In the genomic region with DNA sequence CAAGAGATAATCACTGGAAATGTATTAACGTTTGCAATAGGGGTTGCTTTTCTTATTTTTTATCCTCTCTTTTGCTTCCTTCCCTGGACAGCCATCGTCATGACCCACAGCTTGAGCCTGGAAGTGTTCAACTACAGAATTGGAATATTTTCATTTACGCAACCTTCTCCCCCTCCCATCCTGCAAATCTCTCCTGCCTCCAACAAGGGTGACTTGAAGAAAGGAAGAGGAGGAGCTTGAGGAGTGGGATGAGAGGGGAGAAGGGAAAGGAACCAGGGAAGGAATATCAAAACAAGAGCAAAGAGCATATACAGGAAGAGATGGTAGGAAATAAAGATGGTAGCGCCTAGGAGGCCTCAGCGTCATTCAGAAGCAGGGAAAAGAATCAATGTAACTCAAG, we compare ENCODE assay signal across 8 cellular contexts. TPM values are rescaled to one million over a fixed set of nuclear protein-coding genes. Genes with fewer than 3 reads are reported as not detected.
DNase-seq lines count a peak whose midpoint lies in the region; ATAC-seq and TF ChIP-seq lines count a peak whose summit lies in the region.

No MANE protein-coding gene starts in this region.

- peaks cover 31% of the 10 kb centered on the region for H3K4me1 ChIP-seq in BLaER1
- H3K4me1 ChIP-seq in KMS-11 (ENCODE audit: low read depth, poor library complexity, severe bottlenecking): peaks cover 10% of the 10 kb centered on the region
- peaks cover 35% of the 10 kb centered on the region for H3K4me1 ChIP-seq in mammary epithelial cell (ENCODE audit: insufficient read depth, low read length)

- dilution Hi-C loops in mammary epithelial cell (cut with HindIII; ENCODE audit: low sequenced_read_pairs): no loop called here

- peaks cover 0 to 16% (median 0%) of the 10 kb centered on the region in 3 donors for H3K36me3 Mint-ChIP-seq in naive thymus-derived CD8-positive, alpha-beta T cell

- peak overlapping the region; percentile 78 to 90 (median 80) for H3K4me3 Mint-ChIP-seq in naive thymus-derived CD8-positive, alpha-beta T cell

- in situ Hi-C loops in mammary epithelial cell (cut with MboI; ENCODE audit: low sequenced_read_pairs in 2 of 2): no loop called here

- WGBS in mammary epithelial cell (ENCODE audit: low coverage, missing lambda C conversion rate): 51% methylated on average over 5 of the region's 5 CpGs

- H3K9me3 Mint-ChIP-seq in naive thymus-derived CD8-positive, alpha-beta T cell: no peaks in the 10 kb centered on the region

- H3K27ac Mint-ChIP-seq in naive thymus-derived CD8-positive, alpha-beta T cell: peak overlapping the region in 6 of 10 donors; percentile 63 to 88 (median 82)

- H3K27me3 Mint-ChIP-seq in naive thymus-derived CD8-positive, alpha-beta T cell: no peaks in the 10 kb centered on the region

- TF ChIP-seq CTCF in KMS-11 (conservative IDR thresholded peaks at IDR 0.05; ENCODE audit: low read depth, low read length): no peak
- no peak for TF ChIP-seq CTCF in mammary epithelial cell (conservative IDR thresholded peaks at IDR 0.05 in 1 of 2, IDR thresholded peaks at IDR 0.05 in 1 of 2; ENCODE audit: extremely low read depth in 1 of 2, insufficient read depth in 1 of 2, low read depth in 1 of 2, low read length in 2 of 2)

- H3K9ac ChIP-seq in BLaER1 (no peak overlapping the region), KMS-11 (no peak overlapping the region), mammary epithelial cell (ENCODE audit: insufficient read depth, low read length) (peak overlapping the region; percentile 80)

- BruUV-seq in mammary epithelial cell (replicated peaks; lab: Mats Ljungman, UMichigan): no TSS peak

- no peak overlapping the region for H2AFZ ChIP-seq in KMS-11 (ENCODE audit: low read depth)
- no peak overlapping the region for H2AFZ ChIP-seq in mammary epithelial cell (ENCODE audit: low read depth, low read length)

- CTCF ChIA-PET in mammary epithelial cell (lab: Charles Lee; ENCODE audit: low non-redundant PET): interaction anchor here (0.7 kb wide), 1 partner anchor 266 kb away, joined by 3 read pairs; no protein-coding TSS in a partner anchor

- H3K27ac ChIP-seq in BLaER1: no peak overlapping the region
- no peak overlapping the region for H3K27ac ChIP-seq in KMS-11
- peak overlapping the region; percentile 69 for H3K27ac ChIP-seq in mammary epithelial cell (ENCODE audit: insufficient read depth, low read depth, low read length)

- no peaks in the 10 kb centered on the region for H3K27me3 ChIP-seq in BLaER1
- H3K27me3 ChIP-seq in KMS-11 (ENCODE audit: insufficient read depth, low read depth): no peaks in the 10 kb centered on the region
- H3K27me3 ChIP-seq in mammary epithelial cell (ENCODE audit: insufficient read depth, low read length): no peaks in the 10 kb centered on the region

- H3K36me3 ChIP-seq in BLaER1 (peaks cover 26% of the 10 kb centered on the region), KMS-11 (ENCODE audit: insufficient read depth) (no peaks in the 10 kb centered on the region), mammary epithelial cell (ENCODE audit: insufficient read depth, low read length) (peaks cover 9% of the 10 kb centered on the region)

- H3K9me3 ChIP-seq in BLaER1 (peaks cover 5% of the 10 kb centered on the region; the same call in 1 of the 2 replicates), mammary epithelial cell (replicated peaks; ENCODE audit: insufficient read depth, low read length) (no peaks in the 10 kb centered on the region)

- H3K4me2 ChIP-seq in BLaER1: peak overlapping the region; percentile 94
- peak overlapping the region; percentile 88; the same call in 1 of the 2 replicates for H3K4me2 ChIP-seq in KMS-11
- peak overlapping the region; percentile 90 for H3K4me2 ChIP-seq in mammary epithelial cell (ENCODE audit: insufficient read depth, low read depth, low read length)

- peaks cover 17 to 56% (median 44%) of the 10 kb centered on the region in 4 donors for H3K4me1 Mint-ChIP-seq in naive thymus-derived CD8-positive, alpha-beta T cell

- POLR2A ChIA-PET in naive thymus-derived CD8-positive, alpha-beta T cell (lab: Charles Lee): no interaction called here

- H4K20me1 ChIP-seq in BLaER1 (no peaks in the 10 kb centered on the region), KMS-11 (ENCODE audit: insufficient read depth) (no peaks in the 10 kb centered on the region), mammary epithelial cell (ENCODE audit: insufficient read depth, low read length) (no peaks in the 10 kb centered on the region)

- DNase-seq in mammary epithelial cell: peak; percentile 11
- DNase-seq in naive thymus-derived CD8-positive, alpha-beta T cell: no peak
- DNase-seq in H4 (ENCODE audit: low spot score): no peak
- DNase-seq in NCI-H524 treated with DMSO at 0.1 percent for 48 hours (lab: John Stamatoyannopoulos, UW): no peak
- no peak for DNase-seq in SKM-1 treated with dmso at 0.1 percent for 144 hours (lab: John Stamatoyannopoulos, UW; ENCODE audit: unreplicated experiment)

- H3K79me2 ChIP-seq in KMS-11 (ENCODE audit: insufficient read depth, low read depth) (0 out of 2 replicates have a peak, but pooled peaks cover 3% of the 10 kb centered on the region), mammary epithelial cell (ENCODE audit: insufficient read depth, low read length) (peaks cover 57% of the 10 kb centered on the region)

- intact Hi-C loops in mammary epithelial cell (cut with micrococcal nuclease): loop anchor here (2.0 kb wide), 2 partner anchors 39 to 49 kb away; no protein-coding TSS in a partner anchor

- no peak for ATAC-seq in naive thymus-derived CD8-positive, alpha-beta T cell
- no peak for ATAC-seq in GM21423 (IDR thresholded peaks at IDR 0.05; ENCODE audit: unreplicated experiment)

- peak overlapping the region; percentile 79 for H3K4me3 ChIP-seq in BLaER1
- no peak overlapping the region for H3K4me3 ChIP-seq in KMS-11 (IDR thresholded peaks at IDR 0.05; ENCODE audit: insufficient read depth, low read depth, low read length)
- H3K4me3 ChIP-seq in mammary epithelial cell (replicated peaks in 1 of 3; ENCODE audit: insufficient read depth in 1 of 3, low read depth in 2 of 3, low read length in 3 of 3): peak overlapping the region; percentile 29 to 95 (median 35)

RNA-seq across cellular contexts. Expression of gene MANSC4, which starts 1.6 kb away (rescaled TPM):
- total RNA-seq in mammary epithelial cell: not detected
- 0.28 TPM for polyA plus RNA-seq in mammary epithelial cell
- not detected for polyA minus RNA-seq in mammary epithelial cell
- total RNA-seq in naive thymus-derived CD8-positive, alpha-beta T cell: not detected
- not detected for polyA plus RNA-seq in naive thymus-derived CD8-positive, alpha-beta T cell
- total RNA-seq in H4 (2014; rRNA removed; shearing (Covaris generic)): not detected in 2 replicates

RNA-seq across cellular contexts. Expression of gene KLHL42, which starts 1.6 kb away (rescaled TPM):
- 10 to 100 TPM; 35.0 to 40.3 TPM for total RNA-seq in mammary epithelial cell
- 21.3 TPM for polyA plus RNA-seq in mammary epithelial cell
- polyA minus RNA-seq in mammary epithelial cell: 35.2 TPM
- 10 to 100 TPM; 20.9 to 25.7 TPM for total RNA-seq in naive thymus-derived CD8-positive, alpha-beta T cell
- 10 to 100 TPM in 2 of 3 donors, 1 to 10 TPM in 1; 8.5 to 11.3 (median 11.0) TPM for polyA plus RNA-seq in naive thymus-derived CD8-positive, alpha-beta T cell
- total RNA-seq in H4 (2014; rRNA removed; shearing (Covaris generic)): 5.0 and 7.4 TPM in 2 replicates
